ENCODE assay signal across 9 cellular contexts in the genomic region with DNA sequence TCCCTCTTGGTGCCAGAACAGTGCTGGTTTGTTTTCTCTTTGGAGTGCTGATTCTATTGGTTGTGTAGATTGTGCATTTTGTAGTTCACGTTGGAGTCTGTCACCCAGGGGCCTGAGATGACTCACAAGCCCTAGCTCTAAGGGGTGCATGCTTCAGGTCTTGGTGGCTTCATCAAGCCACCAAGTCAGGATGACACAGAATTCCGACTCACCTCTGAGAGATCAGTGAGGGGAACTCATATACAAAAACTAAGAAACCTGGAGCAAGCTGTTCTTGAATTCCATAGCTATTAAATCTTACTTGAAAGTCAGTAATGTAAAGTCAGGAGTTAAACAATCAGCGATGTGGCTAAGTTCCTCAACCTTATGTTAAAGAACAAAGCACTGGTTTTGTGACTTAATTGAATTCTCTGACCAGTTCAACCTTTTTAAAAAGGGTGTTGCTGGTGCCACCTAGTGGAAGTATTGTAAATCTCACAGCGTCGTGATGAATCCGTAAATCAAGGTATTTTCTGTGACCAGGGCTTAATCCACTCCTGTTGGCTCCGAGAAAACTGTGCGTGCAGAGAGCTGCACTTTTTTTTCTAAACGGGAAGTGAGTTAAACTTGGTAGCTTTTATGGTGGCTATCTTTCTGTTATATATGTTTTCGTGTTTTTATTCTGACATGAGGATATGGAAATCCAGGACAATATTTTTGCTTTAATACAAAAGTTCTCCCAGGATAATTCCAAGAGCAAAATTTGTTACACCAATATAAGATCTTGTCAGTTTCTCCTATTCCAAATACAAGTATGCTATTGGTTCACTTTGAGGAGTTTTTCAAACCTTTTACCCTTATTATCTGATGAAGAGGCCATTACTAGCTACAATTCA. TPM values are rescaled to one million over a fixed set of nuclear protein-coding genes. Genes with fewer than 3 reads are reported as not detected.
DNase-seq lines count a peak whose midpoint lies in the region; ATAC-seq, FAIRE-seq and TF ChIP-seq lines count a peak whose summit lies in the region.
"Had no signal": no experiment of that assay in that cellular context is flagged by ENCODE, and none has a peak within 500 bp of the region (broad histone marks: within the 10 kb centered on the region; RNA-seq: fewer than 3 reads in every experiment).

No MANE protein-coding gene starts in this region.

- H3K27ac Mint-ChIP-seq in CD14-positive monocyte, result no peak overlapping the region
- H3K27ac Mint-ChIP-seq: stimulated activated naive CD8-positive, alpha-beta T cell treated with anti-CD3 and anti-CD28 coated beads, Interleukin-15, Interleukin-2, amounts not matched to agents 100 ng/mL and 50 ng/mL, for 24 hours had no signal

- H3K4me1 Mint-ChIP-seq in CD14-positive monocyte, result no peaks in the 10 kb centered on the region

- no peaks in the 10 kb centered on the region for H3K4me1 ChIP-seq in endothelial cell of umbilical vein (ENCODE audit: control insufficient read depth, extremely low read depth, insufficient read depth, low read length)

- H2AFZ ChIP-seq in endothelial cell of umbilical vein (ENCODE audit: low read depth, low read length), result peak overlapping the region; percentile 44

- peak; percentile 90 for FAIRE-seq in TTC549 (lab: Jason Lieb, UNC)
- FAIRE-seq in endothelial cell of umbilical vein (lab: Jason Lieb, UNC), result peak; percentile 79

- TF ChIP-seq CTCF in CD14-positive monocyte (IDR thresholded peaks at IDR 0.05), result peak; percentile 84
- TF ChIP-seq CTCF in endothelial cell of umbilical vein (IDR thresholded peaks at IDR 0.05; ENCODE audit: extremely low read depth in 1 of 2, insufficient read depth in 1 of 2, low read depth in 1 of 2, low read length in 2 of 2), result peak; percentile 65 to 67

- CTCF ChIA-PET in endothelial cell of umbilical vein (lab: Charles Lee), result interaction anchor here (0.5 to 4.0 kb wide), 51 partner anchors 9 to 600 kb away, joined by 3 to 53 read pairs (median 4); partner anchors contain the start of genes MMP1 and MMP10

- TF ChIP-seq POLR2A in endothelial cell of umbilical vein (IDR thresholded peaks at IDR 0.05; ENCODE audit: low read depth, low read length), result no peak

- H3K27me3 ChIP-seq in endothelial cell of umbilical vein (ENCODE audit: control insufficient read depth in 2 of 2, insufficient read depth in 2 of 2, low read length in 2 of 2), result no peaks in the 10 kb centered on the region

- ATAC-seq in GM18517 (IDR thresholded peaks at IDR 0.05; ENCODE audit: unreplicated experiment) (peak; percentile 81), HG02973 (IDR thresholded peaks at IDR 0.05; ENCODE audit: unreplicated experiment) (peak; percentile 85)

- H3K36me3 ChIP-seq in endothelial cell of umbilical vein (ENCODE audit: control insufficient read depth in 2 of 2, extremely low read depth in 1 of 2, insufficient read depth in 2 of 2, low read length in 2 of 2), result no peaks in the 10 kb centered on the region

- no peaks in the 10 kb centered on the region for H3K9me1 ChIP-seq in endothelial cell of umbilical vein (replicated peaks; ENCODE audit: control insufficient read depth, extremely low read depth, insufficient read depth, low read length)

- DNase-seq in CD14-positive monocyte (ENCODE audit: low spot score), result no peak
- DNase-seq in NCI-H187 (lab: John Stamatoyannopoulos, UW), result peak; percentile 11 to 27
- DNase-seq in endothelial cell of umbilical vein (ENCODE audit: low read depth, low spot score), result peak; percentile 79
- peak; percentile 67 for DNase-seq in mucosa of gallbladder (ENCODE audit: low spot score)
- DNase-seq in ureter (ENCODE audit: low spot score), result peak; percentile 53

- H3K9ac ChIP-seq in endothelial cell of umbilical vein (replicated peaks; ENCODE audit: extremely low read depth, insufficient read depth, low read length), result no peak overlapping the region

- H3K9me3 ChIP-seq in endothelial cell of umbilical vein (replicated peaks; ENCODE audit: control insufficient read depth, insufficient read depth, low read length), result no peaks in the 10 kb centered on the region

- no peaks in the 10 kb centered on the region for H4K20me1 ChIP-seq in endothelial cell of umbilical vein (replicated peaks; ENCODE audit: control insufficient read depth, extremely low read depth, insufficient read depth, low read length)

- H3K4me3 ChIP-seq in endothelial cell of umbilical vein (replicated peaks in 1 of 3; ENCODE audit: insufficient read depth in 1 of 3, low read depth in 1 of 3, low read length in 3 of 3), result no peak overlapping the region

- intact Hi-C loops in CD14-positive monocyte (cut with micrococcal nuclease) (loop anchor here in 1 of 2 donors (10.0 kb wide), 1 partner anchor 206 kb away; no protein-coding TSS in a partner anchor), endothelial cell of umbilical vein (cut with micrococcal nuclease) (loop anchor here (1.0 to 2.0 kb wide), 8 partner anchors 27 to 274 kb away; no protein-coding TSS in a partner anchor)

- POLR2A ChIA-PET in endothelial cell of umbilical vein (lab: Charles Lee), result no interaction called here

- H3K27me3 Mint-ChIP-seq in CD14-positive monocyte (ENCODE audit: low read depth in 3 of 3), result peaks cover 11 to 14% (median 14%) of the 10 kb centered on the region in 3 donors

- H3K36me3 Mint-ChIP-seq in CD14-positive monocyte, result no peaks in the 10 kb centered on the region

- H3K79me2 ChIP-seq in endothelial cell of umbilical vein (ENCODE audit: control insufficient read depth, insufficient read depth, low read length), result no peaks in the 10 kb centered on the region

- BruUV-seq in endothelial cell of umbilical vein (replicated peaks; lab: Mats Ljungman, UMichigan), result no TSS peak

- peaks cover 0 to 3% (median 0%) of the 10 kb centered on the region in 7 donors for H3K9me3 Mint-ChIP-seq in CD14-positive monocyte
- H3K9me3 Mint-ChIP-seq: stimulated activated naive CD8-positive, alpha-beta T cell treated with anti-CD3 and anti-CD28 coated beads, Interleukin-15, Interleukin-2, amounts not matched to agents 100 ng/mL and 50 ng/mL, for 24 hours had no signal

- peak overlapping the region; percentile 46 for H3K4me2 ChIP-seq in endothelial cell of umbilical vein (ENCODE audit: insufficient read depth, low read length)

- dilution Hi-C loops in endothelial cell of umbilical vein (cut with MboI; ENCODE audit: extremely low pct_ligation_motif_present, low sequenced_read_pairs), result no loop called here

- H3K4me3 Mint-ChIP-seq in CD14-positive monocyte, result peak overlapping the region in 1 of 2 donors; percentile 2
- H3K4me3 Mint-ChIP-seq: stimulated activated naive CD8-positive, alpha-beta T cell treated with anti-CD3 and anti-CD28 coated beads, Interleukin-15, Interleukin-2, amounts not matched to agents 100 ng/mL and 50 ng/mL, for 24 hours had no signal

- no peak overlapping the region for H3K27ac ChIP-seq in endothelial cell of umbilical vein (ENCODE audit: insufficient read depth, low read depth, low read length)

TF ChIP-seq in endothelial cell of umbilical vein, 7 proteins besides CTCF, POLR2A, EP300 and RAD21:
- TF ChIP-seq JUN (IDR thresholded peaks at IDR 0.05; ENCODE audit: borderline replicate concordance, insufficient read depth, insufficient read length, low read depth) (no peak), POLR2AphosphoS5 (IDR thresholded peaks at IDR 0.05; ENCODE audit: insufficient read depth, low read depth, low read length) (no peak)

RNA-seq across cellular contexts. Expression of gene MMP13, which starts 14.6 kb away (rescaled TPM):
- not detected for polyA plus RNA-seq in CD14-positive monocyte
- not detected in 2 replicates for total RNA-seq in endothelial cell of umbilical vein
- not detected in 2 replicates for polyA plus RNA-seq in endothelial cell of umbilical vein
- polyA plus RNA-seq in endothelial cell of umbilical vein (2011; cell fraction: cytosol; rRNA removed), result not detected in 2 replicates
- not detected in 2 replicates for polyA plus RNA-seq in endothelial cell of umbilical vein (2011; cell fraction: nucleus; rRNA removed)
- polyA plus RNA-seq in endothelial cell of umbilical vein (2012), result not detected in 2 replicates
- polyA minus RNA-seq in endothelial cell of umbilical vein, result not detected in 2 replicates
- not detected for polyA minus RNA-seq in endothelial cell of umbilical vein (2011; cell fraction: cytosol; rRNA and poly(A)+ RNA removed)
- not detected in 2 replicates for polyA minus RNA-seq in endothelial cell of umbilical vein (2011; cell fraction: nucleus; rRNA and poly(A)+ RNA removed)
- total RNA-seq in mucosa of gallbladder, result not detected
- not detected for total RNA-seq in ureter
